21 cellular contexts compared by ENCODE assay signal in the genomic region with DNA sequence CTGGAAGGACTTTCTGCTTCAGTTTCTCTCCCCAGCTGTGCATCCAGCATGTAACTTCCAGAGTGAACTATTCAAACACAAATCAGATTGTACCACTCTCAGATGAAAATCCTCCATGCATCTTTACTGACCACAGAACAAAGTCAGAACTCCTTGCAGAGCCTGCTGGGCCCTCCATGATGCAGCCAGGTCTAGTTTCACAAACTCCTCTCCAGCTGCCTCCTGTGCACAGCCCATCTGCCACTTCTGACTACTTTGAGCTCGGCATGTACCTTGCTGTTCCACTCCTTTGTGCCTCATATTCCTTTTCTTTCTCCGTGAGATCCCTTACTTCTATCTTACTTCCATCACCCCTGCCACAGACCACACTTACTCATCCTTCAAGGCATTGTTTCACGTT.
"Had no signal": no experiment of that assay in that cellular context is flagged by ENCODE, and none has a peak within 500 bp of the region (broad histone marks: within the 10 kb centered on the region; RNA-seq: fewer than 3 reads in every experiment).

No MANE protein-coding gene starts in this region.

- H3K4me3 Mint-ChIP-seq: activated B cell treated with CpG ODN at 0.5 μM for 24 hours; activated naive CD4-positive, alpha-beta T cell treated with anti-CD3 and anti-CD28 coated beads for 36 hours; activated naive CD8-positive, alpha-beta T cell treated with anti-CD3 and anti-CD28 coated beads, Interleukin-2, amount 10 ng/mL, durations not matched to agents 7 days and 5 days; activated T-cell treated with anti-CD3 and anti-CD28 coated beads, Interleukin-2, amount 50 U/mL, for 4 hours; memory B cell; natural killer cell treated with Interleukin-12 subunit alpha and Interleukin-12 subunit beta and Interleukin-15 and Interleukin-18, amount 100 ng/mL, for 72 hours; stimulated activated naive CD8-positive, alpha-beta T cell treated with anti-CD3 and anti-CD28 coated beads, Interleukin-15, Interleukin-2, amounts not matched to agents 100 ng/mL and 50 ng/mL, for 24 hours had no signal

- H3K9me3 Mint-ChIP-seq: activated naive CD4-positive, alpha-beta T cell treated with anti-CD3 and anti-CD28 coated beads for 36 hours; activated naive CD8-positive, alpha-beta T cell treated with anti-CD3 and anti-CD28 coated beads, Interleukin-2, amount 10 ng/mL, durations not matched to agents 7 days and 5 days; activated T-cell treated with anti-CD3 and anti-CD28 coated beads, Interleukin-2, amount 50 U/mL, for 4 hours; memory B cell; stimulated activated naive CD8-positive, alpha-beta T cell treated with anti-CD3 and anti-CD28 coated beads, Interleukin-15, Interleukin-2, amounts not matched to agents 100 ng/mL and 50 ng/mL, for 24 hours had no signal

- H3K36me3 Mint-ChIP-seq: activated naive CD8-positive, alpha-beta T cell treated with anti-CD3 and anti-CD28 coated beads, Interleukin-2, amount 10 ng/mL, durations not matched to agents 7 days and 5 days; memory B cell; natural killer cell treated with Interleukin-12 subunit alpha and Interleukin-12 subunit beta and Interleukin-15 and Interleukin-18, amount 100 ng/mL, for 72 hours had no signal

- H3K27ac Mint-ChIP-seq: activated B cell treated with CpG ODN at 0.5 μM for 24 hours; activated naive CD4-positive, alpha-beta T cell treated with anti-CD3 and anti-CD28 coated beads for 36 hours; activated naive CD8-positive, alpha-beta T cell treated with anti-CD3 and anti-CD28 coated beads, Interleukin-2, amount 10 ng/mL, durations not matched to agents 7 days and 5 days; memory B cell; natural killer cell treated with Interleukin-12 subunit alpha and Interleukin-12 subunit beta and Interleukin-15 and Interleukin-18, amount 100 ng/mL, for 72 hours; stimulated activated naive CD8-positive, alpha-beta T cell treated with anti-CD3 and anti-CD28 coated beads, Interleukin-15, Interleukin-2, amounts not matched to agents 100 ng/mL and 50 ng/mL, for 24 hours had no signal

- H3K4me1 Mint-ChIP-seq: activated B cell treated with CpG ODN at 0.5 μM for 24 hours, memory B cell had no signal

- DNase-seq: activated B cell treated with CpG ODN at 0.5 μM for 24 hours; activated CD4-positive, alpha-beta T cell treated with anti-CD3 and anti-CD28 coated beads for 4 hours; activated CD4-positive, alpha-beta T cell treated with anti-CD3 and anti-CD28 coated beads, Interleukin-2, amount 50 U/mL, for 48 hours; activated CD8-positive, alpha-beta memory T cell treated with anti-CD3 and anti-CD28 coated beads, Interleukin-2, amount 50 U/mL, for 48 hours; activated naive CD4-positive, alpha-beta T cell treated with anti-CD3 and anti-CD28 coated beads for 36 hours; activated naive CD8-positive, alpha-beta T cell treated with anti-CD3 and anti-CD28 coated beads, Interleukin-2, amount 10 ng/mL, durations not matched to agents 7 days and 5 days; activated T-cell treated with anti-CD3 and anti-CD28 coated beads, Interleukin-2, amount 50 U/mL, for 4 hours; amygdala; cerebellar nuclear complex; cortex of kidney; heart right ventricle; islet precursor cell; left cardiac atrium; right cardiac atrium; stimulated activated CD4-positive, alpha-beta T cell treated with anti-CD3 and anti-CD28 coated beads, Interleukin-4, amount 100 ng/mL, for 4 hours; substantia nigra; T-helper 9 cell; tibial artery had no signal

- ATAC-seq: activated T-cell treated with anti-CD3 and anti-CD28 coated beads, Interleukin-2, amount 50 U/mL, for 4 hours; heart right ventricle; left cardiac atrium; natural killer cell treated with Interleukin-12 subunit alpha and Interleukin-12 subunit beta and Interleukin-15 and Interleukin-18, amount 100 ng/mL, for 72 hours; right cardiac atrium had no signal
